ENCODE assay signal across 1 cellular context in genomic region chr17:43170140-43170765, GRCh38.
A peak's percentile ranks its signal among the peaks of the same experiment; 100 is the strongest.
TF ChIP-seq lines count a peak whose summit lies in the region.

No MANE protein-coding gene starts in this region.

TF ChIP-seq in HEK293, 187 proteins besides CTCF, POLR2A, EP300 and RAD21 (continued from another document and continues in another):
- TF ChIP-seq, protein P1, sequence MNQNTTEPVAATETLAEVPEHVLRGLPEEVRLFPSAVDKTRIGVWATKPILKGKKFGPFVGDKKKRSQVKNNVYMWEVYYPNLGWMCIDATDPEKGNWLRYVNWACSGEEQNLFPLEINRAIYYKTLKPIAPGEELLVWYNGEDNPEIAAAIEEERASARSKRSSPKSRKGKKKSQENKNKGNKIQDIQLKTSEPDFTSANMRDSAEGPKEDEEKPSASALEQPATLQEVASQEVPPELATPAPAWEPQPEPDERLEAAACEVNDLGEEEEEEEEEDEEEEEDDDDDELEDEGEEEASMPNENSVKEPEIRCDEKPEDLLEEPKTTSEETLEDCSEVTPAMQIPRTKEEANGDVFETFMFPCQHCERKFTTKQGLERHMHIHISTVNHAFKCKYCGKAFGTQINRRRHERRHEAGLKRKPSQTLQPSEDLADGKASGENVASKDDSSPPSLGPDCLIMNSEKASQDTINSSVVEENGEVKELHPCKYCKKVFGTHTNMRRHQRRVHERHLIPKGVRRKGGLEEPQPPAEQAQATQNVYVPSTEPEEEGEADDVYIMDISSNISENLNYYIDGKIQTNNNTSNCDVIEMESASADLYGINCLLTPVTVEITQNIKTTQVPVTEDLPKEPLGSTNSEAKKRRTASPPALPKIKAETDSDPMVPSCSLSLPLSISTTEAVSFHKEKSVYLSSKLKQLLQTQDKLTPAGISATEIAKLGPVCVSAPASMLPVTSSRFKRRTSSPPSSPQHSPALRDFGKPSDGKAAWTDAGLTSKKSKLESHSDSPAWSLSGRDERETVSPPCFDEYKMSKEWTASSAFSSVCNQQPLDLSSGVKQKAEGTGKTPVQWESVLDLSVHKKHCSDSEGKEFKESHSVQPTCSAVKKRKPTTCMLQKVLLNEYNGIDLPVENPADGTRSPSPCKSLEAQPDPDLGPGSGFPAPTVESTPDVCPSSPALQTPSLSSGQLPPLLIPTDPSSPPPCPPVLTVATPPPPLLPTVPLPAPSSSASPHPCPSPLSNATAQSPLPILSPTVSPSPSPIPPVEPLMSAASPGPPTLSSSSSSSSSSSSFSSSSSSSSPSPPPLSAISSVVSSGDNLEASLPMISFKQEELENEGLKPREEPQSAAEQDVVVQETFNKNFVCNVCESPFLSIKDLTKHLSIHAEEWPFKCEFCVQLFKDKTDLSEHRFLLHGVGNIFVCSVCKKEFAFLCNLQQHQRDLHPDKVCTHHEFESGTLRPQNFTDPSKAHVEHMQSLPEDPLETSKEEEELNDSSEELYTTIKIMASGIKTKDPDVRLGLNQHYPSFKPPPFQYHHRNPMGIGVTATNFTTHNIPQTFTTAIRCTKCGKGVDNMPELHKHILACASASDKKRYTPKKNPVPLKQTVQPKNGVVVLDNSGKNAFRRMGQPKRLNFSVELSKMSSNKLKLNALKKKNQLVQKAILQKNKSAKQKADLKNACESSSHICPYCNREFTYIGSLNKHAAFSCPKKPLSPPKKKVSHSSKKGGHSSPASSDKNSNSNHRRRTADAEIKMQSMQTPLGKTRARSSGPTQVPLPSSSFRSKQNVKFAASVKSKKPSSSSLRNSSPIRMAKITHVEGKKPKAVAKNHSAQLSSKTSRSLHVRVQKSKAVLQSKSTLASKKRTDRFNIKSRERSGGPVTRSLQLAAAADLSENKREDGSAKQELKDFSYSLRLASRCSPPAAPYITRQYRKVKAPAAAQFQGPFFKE (tag by site-specific recombination; IDR thresholded peaks at IDR 0.05; ENCODE audit: borderline replicate concordance), result no peak
- TF ChIP-seq GLIS1 (tag by site-specific recombination; IDR thresholded peaks at IDR 0.05) (no peak), ZNF610 (tag by site-specific recombination; IDR thresholded peaks at IDR 0.05; ENCODE audit: borderline replicate concordance) (no peak), ZNF658 (tag by site-specific recombination; IDR thresholded peaks at IDR 0.05) (no peak), ZXDB (tag by site-specific recombination; IDR thresholded peaks at IDR 0.05) (no peak; the same call in 1 of the 2 replicates), ZNF501 (tag by site-specific recombination; IDR thresholded peaks at IDR 0.05) (peak; percentile 19; the same call in 1 of the 2 replicates), SCRT2 (tag by site-specific recombination; IDR thresholded peaks at IDR 0.05) (no peak), REPIN1 (tag by site-specific recombination; IDR thresholded peaks at IDR 0.05; ENCODE audit: low read depth) (no peak), PRDM4 (tag by site-specific recombination; IDR thresholded peaks at IDR 0.05) (no peak), ZNF701 (tag by site-specific recombination; IDR thresholded peaks at IDR 0.05) (no peak), ZNF544 (tag by site-specific recombination; IDR thresholded peaks at IDR 0.05) (no peak), ZBTB10 (tag by site-specific recombination; IDR thresholded peaks at IDR 0.05) (no peak), ZNF121 (tag by site-specific recombination; IDR thresholded peaks at IDR 0.05) (no peak; the same call in 1 of the 2 replicates), ZNF664 (tag by site-specific recombination; IDR thresholded peaks at IDR 0.05) (no peak), ZNF777 (tag by site-specific recombination; IDR thresholded peaks at IDR 0.05; ENCODE audit: borderline replicate concordance) (no peak), HOXA7 (CRISPR knock-in tag; IDR thresholded peaks at IDR 0.05; ENCODE audit: borderline replicate concordance) (no peak), ZNF560 (tag by site-specific recombination; IDR thresholded peaks at IDR 0.05; ENCODE audit: borderline replicate concordance) (no peak), ZNF510 (tag by site-specific recombination; IDR thresholded peaks at IDR 0.05; ENCODE audit: insufficient replicate concordance) (no peak), ZNF19 (tag by site-specific recombination; IDR thresholded peaks at IDR 0.05; ENCODE audit: low read depth) (no peak), ZBTB48 (tag by site-specific recombination; IDR thresholded peaks at IDR 0.05) (no peak), ZNF404 (tag by site-specific recombination; IDR thresholded peaks at IDR 0.05) (no peak), ZNF843 (tag by site-specific recombination; IDR thresholded peaks at IDR 0.05) (no peak; the same call in 1 of the 2 replicates), ZBTB21 (tag by site-specific recombination; IDR thresholded peaks at IDR 0.05) (peak; percentile 98), BCL6B (tag by site-specific recombination; IDR thresholded peaks at IDR 0.05) (no peak), BCL11A (tag by site-specific recombination; IDR thresholded peaks at IDR 0.05; ENCODE audit: low read depth) (0 out of 2 replicates have a peak, but pooled peaks have one; percentile 38), ZNF211 (tag by site-specific recombination; IDR thresholded peaks at IDR 0.05; ENCODE audit: low read depth) (no peak), ZNF292 (tag by site-specific recombination; IDR thresholded peaks at IDR 0.05; ENCODE audit: borderline replicate concordance, low read depth) (no peak), KLF1 (tag by site-specific recombination; IDR thresholded peaks at IDR 0.05) (no peak), ZNF600 (tag by site-specific recombination; IDR thresholded peaks at IDR 0.05) (no peak; the same call in 1 of the 2 replicates), YY1 (tag by site-specific recombination; IDR thresholded peaks at IDR 0.05) (no peak; the same call in 1 of the 2 replicates), ZNF354C (tag by site-specific recombination; IDR thresholded peaks at IDR 0.05; ENCODE audit: borderline replicate concordance, low read depth) (no peak), RBAK (tag by site-specific recombination; IDR thresholded peaks at IDR 0.05) (no peak), ZNF416 (tag by site-specific recombination; IDR thresholded peaks at IDR 0.05) (no peak), WT1 (tag by site-specific recombination; IDR thresholded peaks at IDR 0.05) (no peak), ZSCAN5A (tag by site-specific recombination; IDR thresholded peaks at IDR 0.05) (no peak), ZNF473 (tag by site-specific recombination; IDR thresholded peaks at IDR 0.05) (no peak), ZNF48 (tag by site-specific recombination; IDR thresholded peaks at IDR 0.05) (no peak), ZNF138 (tag by site-specific recombination; IDR thresholded peaks at IDR 0.05; ENCODE audit: borderline replicate concordance) (no peak)
- TF ChIP-seq, protein P2, sequence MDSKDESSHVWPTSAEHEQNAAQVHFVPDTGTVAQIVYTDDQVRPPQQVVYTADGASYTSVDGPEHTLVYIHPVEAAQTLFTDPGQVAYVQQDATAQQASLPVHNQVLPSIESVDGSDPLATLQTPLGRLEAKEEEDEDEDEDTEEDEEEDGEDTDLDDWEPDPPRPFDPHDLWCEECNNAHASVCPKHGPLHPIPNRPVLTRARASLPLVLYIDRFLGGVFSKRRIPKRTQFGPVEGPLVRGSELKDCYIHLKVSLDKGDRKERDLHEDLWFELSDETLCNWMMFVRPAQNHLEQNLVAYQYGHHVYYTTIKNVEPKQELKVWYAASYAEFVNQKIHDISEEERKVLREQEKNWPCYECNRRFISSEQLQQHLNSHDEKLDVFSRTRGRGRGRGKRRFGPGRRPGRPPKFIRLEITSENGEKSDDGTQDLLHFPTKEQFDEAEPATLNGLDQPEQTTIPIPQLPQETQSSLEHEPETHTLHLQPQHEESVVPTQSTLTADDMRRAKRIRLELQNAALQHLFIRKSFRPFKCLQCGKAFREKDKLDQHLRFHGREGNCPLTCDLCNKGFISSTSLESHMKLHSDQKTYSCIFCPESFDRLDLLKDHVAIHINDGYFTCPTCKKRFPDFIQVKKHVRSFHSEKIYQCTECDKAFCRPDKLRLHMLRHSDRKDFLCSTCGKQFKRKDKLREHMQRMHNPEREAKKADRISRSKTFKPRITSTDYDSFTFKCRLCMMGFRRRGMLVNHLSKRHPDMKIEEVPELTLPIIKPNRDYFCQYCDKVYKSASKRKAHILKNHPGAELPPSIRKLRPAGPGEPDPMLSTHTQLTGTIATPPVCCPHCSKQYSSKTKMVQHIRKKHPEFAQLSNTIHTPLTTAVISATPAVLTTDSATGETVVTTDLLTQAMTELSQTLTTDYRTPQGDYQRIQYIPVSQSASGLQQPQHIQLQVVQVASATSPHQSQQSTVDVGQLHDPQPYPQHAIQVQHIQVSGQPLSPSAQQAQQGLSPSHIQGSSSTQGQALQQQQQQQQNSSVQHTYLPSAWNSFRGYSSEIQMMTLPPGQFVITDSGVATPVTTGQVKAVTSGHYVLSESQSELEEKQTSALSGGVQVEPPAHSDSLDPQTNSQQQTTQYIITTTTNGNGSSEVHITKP (tag by site-specific recombination; IDR thresholded peaks at IDR 0.05), result no peak
- TF ChIP-seq, protein P3, sequence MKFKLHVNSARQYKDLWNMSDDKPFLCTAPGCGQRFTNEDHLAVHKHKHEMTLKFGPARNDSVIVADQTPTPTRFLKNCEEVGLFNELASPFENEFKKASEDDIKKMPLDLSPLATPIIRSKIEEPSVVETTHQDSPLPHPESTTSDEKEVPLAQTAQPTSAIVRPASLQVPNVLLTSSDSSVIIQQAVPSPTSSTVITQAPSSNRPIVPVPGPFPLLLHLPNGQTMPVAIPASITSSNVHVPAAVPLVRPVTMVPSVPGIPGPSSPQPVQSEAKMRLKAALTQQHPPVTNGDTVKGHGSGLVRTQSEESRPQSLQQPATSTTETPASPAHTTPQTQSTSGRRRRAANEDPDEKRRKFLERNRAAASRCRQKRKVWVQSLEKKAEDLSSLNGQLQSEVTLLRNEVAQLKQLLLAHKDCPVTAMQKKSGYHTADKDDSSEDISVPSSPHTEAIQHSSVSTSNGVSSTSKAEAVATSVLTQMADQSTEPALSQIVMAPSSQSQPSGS (tag by site-specific recombination; IDR thresholded peaks at IDR 0.05; ENCODE audit: low read depth), result peak; percentile 96
- TF ChIP-seq, protein P4, sequence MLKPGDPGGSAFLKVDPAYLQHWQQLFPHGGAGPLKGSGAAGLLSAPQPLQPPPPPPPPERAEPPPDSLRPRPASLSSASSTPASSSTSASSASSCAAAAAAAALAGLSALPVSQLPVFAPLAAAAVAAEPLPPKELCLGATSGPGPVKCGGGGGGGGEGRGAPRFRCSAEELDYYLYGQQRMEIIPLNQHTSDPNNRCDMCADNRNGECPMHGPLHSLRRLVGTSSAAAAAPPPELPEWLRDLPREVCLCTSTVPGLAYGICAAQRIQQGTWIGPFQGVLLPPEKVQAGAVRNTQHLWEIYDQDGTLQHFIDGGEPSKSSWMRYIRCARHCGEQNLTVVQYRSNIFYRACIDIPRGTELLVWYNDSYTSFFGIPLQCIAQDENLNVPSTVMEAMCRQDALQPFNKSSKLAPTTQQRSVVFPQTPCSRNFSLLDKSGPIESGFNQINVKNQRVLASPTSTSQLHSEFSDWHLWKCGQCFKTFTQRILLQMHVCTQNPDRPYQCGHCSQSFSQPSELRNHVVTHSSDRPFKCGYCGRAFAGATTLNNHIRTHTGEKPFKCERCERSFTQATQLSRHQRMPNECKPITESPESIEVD (tag by site-specific recombination; IDR thresholded peaks at IDR 0.05), result no peak
